In genomic region chrX:56288607-56289006, GRCh38 we compare ENCODE assay signal across 26 cellular contexts. TPM values are rescaled to one million over a fixed set of nuclear protein-coding genes. Genes with fewer than 3 reads are reported as not detected.
DNase-seq lines count a peak whose midpoint lies in the region; ATAC-seq, FAIRE-seq and TF ChIP-seq lines count a peak whose summit lies in the region.
"Had no signal": no experiment of that assay in that cellular context is flagged by ENCODE, and none has a peak within 500 bp of the region (broad histone marks: within the 10 kb centered on the region; RNA-seq: fewer than 3 reads in every experiment).

No MANE protein-coding gene starts in this region.

- no peak overlapping the region for H3K18ac ChIP-seq in IMR-90 (ENCODE audit: low read depth, low read length)

- TF ChIP-seq EP300 in HepG2 (IDR thresholded peaks at IDR 0.05; ENCODE audit: low read depth in 2 of 2, low read length in 2 of 2): no peak
- no peak for TF ChIP-seq EP300 in HepG2 (CRISPR knock-in tag; IDR thresholded peaks at IDR 0.05; ENCODE audit: borderline replicate concordance)
- no peak for TF ChIP-seq EP300 in K562 (IDR thresholded peaks at IDR 0.05; ENCODE audit: low read length)

- no peaks in the 10 kb centered on the region for H4K20me1 ChIP-seq in HepG2 (ENCODE audit: insufficient read depth, low read length)
- H4K20me1 ChIP-seq in IMR-90 (ENCODE audit: insufficient read depth, low read length): no peaks in the 10 kb centered on the region
- no peaks in the 10 kb centered on the region for H4K20me1 ChIP-seq in K562 (replicated peaks; ENCODE audit: control insufficient read depth, insufficient read depth, low read length)
- H4K20me1 ChIP-seq in GM23338 (replicated peaks; ENCODE audit: insufficient read depth): no peaks in the 10 kb centered on the region
- H4K20me1 ChIP-seq: BLaER1 treated with 17β-estradiol and CSF1 and Interleukin-3, amounts not matched to agents 10 nM and 100 nM had no signal

- POLR2A ChIA-PET in HepG2 (lab: Yijun Ruan, JAX): no interaction called here
- POLR2A ChIA-PET in IMR-90 (lab: Charles Lee; ENCODE audit: unreplicated experiment): no interaction called here
- POLR2A ChIA-PET in K562 (lab: Yijun Ruan, JAX): no interaction called here

- H3K23ac ChIP-seq in IMR-90 (ENCODE audit: low read depth, low read length): no peak overlapping the region

- WGBS in HepG2 (ENCODE audit: low lambda C conversion rate): 0% methylated on average over 2 of the region's 2 CpGs
- WGBS in right lobe of liver (ENCODE audit: insufficient coverage, low coverage, low lambda C conversion rate, missing lambda C conversion rate): 22% methylated on average over 2 of the region's 2 CpGs
- no CpG with 5 or more reads among the region's 2 CpGs for WGBS in IMR-90 (ENCODE audit: extremely low coverage in 2 of 2, insufficient read length in 1 of 2), 2 experiments
- 6% methylated on average over 2 of the region's 2 CpGs for WGBS in K562 (ENCODE audit: insufficient coverage, low coverage, missing lambda C conversion rate)

- in situ Hi-C loops in HepG2 (cut with HindIII; ENCODE audit: extremely low pct_ligation_motif_present, low pct_unique_long_range_greater_than_20kb): loop anchor here (25.0 kb wide), 1 partner anchor 449 kb away; the partner anchor contains the start of gene NBDY
- in situ Hi-C loops in IMR-90 (cut with MboI; ENCODE audit: low sequenced_read_pairs): loop anchor here (25.0 kb wide), 1 partner anchor 424 kb away; no protein-coding TSS in a partner anchor
- in situ Hi-C loops in K562 (cut with MboI): loop anchor here (25.0 kb wide), 1 partner anchor 424 kb away; no protein-coding TSS in a partner anchor

- H3K9ac ChIP-seq in HepG2 (ENCODE audit: insufficient read depth, low read depth, low read length) (no peak overlapping the region), IMR-90 (ENCODE audit: low read depth, low read length) (no peak overlapping the region), K562 (ENCODE audit: insufficient read depth in 1 of 2, low read depth in 2 of 2, low read length in 2 of 2) (no peak overlapping the region)
- H3K9ac ChIP-seq: BLaER1 treated with 17β-estradiol and CSF1 and Interleukin-3, amounts not matched to agents 10 nM and 100 nM had no signal

- DNase-seq in HepG2 (ENCODE audit: low spot score) (no peak), right lobe of liver (no peak), IMR-90 (no peak), K562 (ENCODE audit: extremely low read depth in 1 of 4, low spot score in 3 of 4) (no peak), GM23338 (ENCODE audit: low spot score) (no peak), Calu3 (no peak)
- DNase-seq: 8988T; AML-193; Caco-2; CD4-positive, alpha-beta T cell; CD8-positive, alpha-beta T cell; DMS 273 treated with DMSO at 0.1 percent for 48 hours; DMS153; DMS79; DND-41; EL; GDM1 had no signal

- TF ChIP-seq POLR2A in HepG2 (IDR thresholded peaks at IDR 0.05; ENCODE audit: insufficient read depth in 1 of 2, low read depth in 2 of 2, low read length in 2 of 2) (no peak), right lobe of liver (IDR thresholded peaks at IDR 0.05) (no peak), IMR-90 (IDR thresholded peaks at IDR 0.05; ENCODE audit: low read depth, low read length) (no peak), K562 (conservative IDR thresholded peaks at IDR 0.05) (no peak)

- H2AK5ac ChIP-seq in IMR-90 (ENCODE audit: low read depth, low read length): no peak overlapping the region

- H3K27me3 Mint-ChIP-seq in GM23338 (ENCODE audit: insufficient read depth, low read depth, poor library complexity) (peaks cover 2% of the 10 kb centered on the region), Calu3 (ENCODE audit: unreplicated experiment) (no peaks in the 10 kb centered on the region)
- H3K27me3 Mint-ChIP-seq: B cell; CD4-positive, alpha-beta T cell had no signal

- H3K4me1 ChIP-seq in HepG2 (ENCODE audit: insufficient read depth, low read length) (no peaks in the 10 kb centered on the region), right lobe of liver (no peaks in the 10 kb centered on the region), IMR-90 (ENCODE audit: control insufficient read depth, insufficient read depth, low read length) (no peaks in the 10 kb centered on the region), K562 (replicated peaks in 1 of 2; ENCODE audit: control insufficient read depth in 2 of 2, insufficient read depth in 2 of 2, low read length in 2 of 2) (no peaks in the 10 kb centered on the region), GM23338 (ENCODE audit: insufficient read depth) (no peaks in the 10 kb centered on the region)
- H3K4me1 ChIP-seq: BLaER1 treated with 17β-estradiol and CSF1 and Interleukin-3, amounts not matched to agents 10 nM and 100 nM; Caco-2 had no signal

- FAIRE-seq in HepG2 (lab: Jason Lieb, UNC) (no peak), K562 (lab: Jason Lieb, UNC) (no peak)
- FAIRE-seq: A204.1, GM12878, GM12892, GM18507 had no signal

- H3K4me1 Mint-ChIP-seq in GM23338: no peaks in the 10 kb centered on the region
- no peaks in the 10 kb centered on the region for H3K4me1 Mint-ChIP-seq in Calu3 (ENCODE audit: low read depth, unreplicated experiment)
- H3K4me1 Mint-ChIP-seq: B cell had no signal

- no peaks in the 10 kb centered on the region for H3K79me2 ChIP-seq in HepG2 (ENCODE audit: insufficient read depth, low read length)
- no peaks in the 10 kb centered on the region for H3K79me2 ChIP-seq in K562 (ENCODE audit: control insufficient read depth, insufficient read depth, low read length)
- H3K79me2 ChIP-seq in GM23338 (replicated peaks; ENCODE audit: insufficient read depth): no peaks in the 10 kb centered on the region

- H3K27me3 ChIP-seq in HepG2 (ENCODE audit: control insufficient read depth in 1 of 2, insufficient read depth in 2 of 2, low read length in 2 of 2) (no peaks in the 10 kb centered on the region), right lobe of liver (no peaks in the 10 kb centered on the region), IMR-90 (ENCODE audit: control insufficient read depth, insufficient read depth, low read length) (no peaks in the 10 kb centered on the region; the same call in 1 of the 2 replicates), K562 (ENCODE audit: control insufficient read depth in 2 of 2, insufficient read depth in 2 of 2, low read length in 2 of 2) (no peaks in the 10 kb centered on the region), GM23338 (ENCODE audit: insufficient read depth) (no peaks in the 10 kb centered on the region)

- ATAC-seq in HepG2 (no peak), right lobe of liver (no peak), IMR-90 (ENCODE audit: low read depth) (no peak), K562 (no peak), GM23338 (no peak), GM19467 (IDR thresholded peaks at IDR 0.05; ENCODE audit: unreplicated experiment) (no peak)
- ATAC-seq: CD8-positive, alpha-beta T cell; GM12878 had no signal

- TF ChIP-seq CTCF in HepG2 (CRISPR knock-in tag; IDR thresholded peaks at IDR 0.05): no peak
- TF ChIP-seq CTCF in right lobe of liver (IDR thresholded peaks at IDR 0.05): no peak
- TF ChIP-seq CTCF in IMR-90 (conservative IDR thresholded peaks at IDR 0.05; ENCODE audit: low read depth, low read length): no peak
- TF ChIP-seq CTCF in K562 (IDR thresholded peaks at IDR 0.05 in 2 of 3, conservative IDR thresholded peaks at IDR 0.05 in 1 of 3; ENCODE audit: insufficient read depth in 2 of 3, low read depth in 1 of 3, low read length in 3 of 3): no peak
- no peak for TF ChIP-seq CTCF in GM23338 (conservative IDR thresholded peaks at IDR 0.05; ENCODE audit: low read depth in 2 of 2)
- TF ChIP-seq CTCF in Calu3 (IDR thresholded peaks at IDR 0.05; ENCODE audit: unreplicated experiment): no peak

- H3K9me3 ChIP-seq in HepG2 (ENCODE audit: low read length) (no peaks in the 10 kb centered on the region), right lobe of liver (peaks cover 0 to 3% (median 0%) of the 10 kb centered on the region in 4 donors), IMR-90 (ENCODE audit: control insufficient read depth, insufficient read depth, low read length) (no peaks in the 10 kb centered on the region), K562 (replicated peaks; ENCODE audit: control insufficient read depth, insufficient read depth, low read depth, low read length) (no peaks in the 10 kb centered on the region)
- H3K9me3 ChIP-seq: Caco-2 had no signal

- H3K4ac ChIP-seq in IMR-90 (ENCODE audit: low read depth, low read length): no peak overlapping the region

- H2BK5ac ChIP-seq in IMR-90 (ENCODE audit: low read depth, low read length, poor library complexity, severe bottlenecking): no peak overlapping the region

- H2BK120ac ChIP-seq in IMR-90 (ENCODE audit: low read depth, low read length): no peak overlapping the region

- H4K8ac ChIP-seq in IMR-90 (ENCODE audit: low read depth in 2 of 2, low read length in 2 of 2): no peak overlapping the region

- no peak overlapping the region for H3K14ac ChIP-seq in IMR-90 (replicated peaks; ENCODE audit: low read depth, low read length)

- no peak overlapping the region for H2AK9ac ChIP-seq in IMR-90 (replicated peaks; ENCODE audit: low read depth, low read length, poor library complexity)

- dilution Hi-C loops in IMR-90 (cut with HindIII; ENCODE audit: low sequenced_read_pairs, unreplicated experiment): no loop called here

- H2BK15ac ChIP-seq in IMR-90 (ENCODE audit: low read depth, low read length): no peak overlapping the region

- no peaks in the 10 kb centered on the region for H3K79me1 ChIP-seq in IMR-90 (ENCODE audit: low read depth in 1 of 2, low read length in 2 of 2)

- no peak overlapping the region for H4K5ac ChIP-seq in IMR-90 (ENCODE audit: low read depth, low read length)

- H2AFZ ChIP-seq in HepG2 (ENCODE audit: low read length) (no peak overlapping the region), IMR-90 (replicated peaks; ENCODE audit: low read length, poor library complexity) (no peak overlapping the region), K562 (ENCODE audit: low read depth, low read length) (no peak overlapping the region), GM23338 (no peak overlapping the region)

- no peak overlapping the region for H3K56ac ChIP-seq in IMR-90 (ENCODE audit: extremely low read depth, insufficient read depth, low read length)

- no peak overlapping the region for H2BK20ac ChIP-seq in IMR-90 (ENCODE audit: low read depth, low read length)

- no peak overlapping the region for H3K4me3 Mint-ChIP-seq in GM23338
- H3K4me3 Mint-ChIP-seq in Calu3 (ENCODE audit: low read depth, unreplicated experiment): no peak overlapping the region
- H3K4me3 Mint-ChIP-seq: B cell; CD4-positive, alpha-beta T cell; CD8-positive, alpha-beta T cell had no signal

- H3K27ac ChIP-seq in HepG2 (ENCODE audit: extremely low read length, insufficient read depth, low read length) (no peak overlapping the region), right lobe of liver (no peak overlapping the region), IMR-90 (ENCODE audit: insufficient read depth, low read length) (no peak overlapping the region), K562 (ENCODE audit: extremely low read depth, low read depth, low read length) (no peak overlapping the region), GM23338 (ENCODE audit: low read depth) (no peak overlapping the region)
- H3K27ac ChIP-seq: BLaER1 treated with 17β-estradiol and CSF1 and Interleukin-3, amounts not matched to agents 10 nM and 100 nM; C4-2B had no signal

- H3K36me3 ChIP-seq in HepG2 (replicated peaks in 1 of 2; ENCODE audit: control insufficient read depth in 1 of 2, insufficient read depth in 2 of 2, low read length in 2 of 2) (no peaks in the 10 kb centered on the region), right lobe of liver (no peaks in the 10 kb centered on the region), IMR-90 (ENCODE audit: control insufficient read depth, insufficient read depth, low read length) (no peaks in the 10 kb centered on the region), K562 (ENCODE audit: control insufficient read depth, insufficient read depth, low read length) (no peaks in the 10 kb centered on the region), GM23338 (ENCODE audit: insufficient read depth) (no peaks in the 10 kb centered on the region)
- H3K36me3 ChIP-seq: BLaER1 treated with 17β-estradiol and CSF1 and Interleukin-3, amounts not matched to agents 10 nM and 100 nM had no signal

- no peaks in the 10 kb centered on the region for H3K9me2 ChIP-seq in GM23338 (ENCODE audit: insufficient read depth)

- H3F3A ChIP-seq in GM23338 (replicated peaks; ENCODE audit: low read depth): no peaks in the 10 kb centered on the region

- TF ChIP-seq RAD21 in HepG2 (CRISPR knock-in tag; IDR thresholded peaks at IDR 0.05) (no peak), IMR-90 (IDR thresholded peaks at IDR 0.05; ENCODE audit: low read length) (no peak), K562 (CRISPR knock-in tag; conservative IDR thresholded peaks at IDR 0.05 in 1 of 2, IDR thresholded peaks at IDR 0.05 in 1 of 2) (no peak)

- H3K9me1 ChIP-seq in IMR-90 (ENCODE audit: insufficient read depth, low read length): no peaks in the 10 kb centered on the region
- no peaks in the 10 kb centered on the region for H3K9me1 ChIP-seq in K562 (ENCODE audit: control insufficient read depth, insufficient read depth, low read length)

- no peak overlapping the region for H3K4me3 ChIP-seq in HepG2 (replicated peaks in 1 of 3; ENCODE audit: insufficient read depth in 1 of 3, low read depth in 2 of 3, low read length in 3 of 3)
- H3K4me3 ChIP-seq in right lobe of liver: no peak overlapping the region
- H3K4me3 ChIP-seq in IMR-90 (ENCODE audit: insufficient read depth, low read depth, low read length): no peak overlapping the region
- H3K4me3 ChIP-seq in K562: no peak overlapping the region
- H3K4me3 ChIP-seq in GM23338: no peak overlapping the region
- H3K4me3 ChIP-seq: BLaER1 treated with 17β-estradiol and CSF1 and Interleukin-3, amounts not matched to agents 10 nM and 100 nM; GM12878 had no signal

- H4K91ac ChIP-seq in IMR-90 (ENCODE audit: insufficient read depth, low read depth, low read length): no peak overlapping the region

- intact Hi-C loops in HepG2 (cut with micrococcal nuclease; ENCODE audit: unreplicated experiment): no loop called here
- intact Hi-C loops in right lobe of liver (cut with DNase I): no loop called here
- intact Hi-C loops in IMR-90 (cut with micrococcal nuclease): no loop called here
- intact Hi-C loops in K562 (cut with micrococcal nuclease): no loop called here
- intact Hi-C loops in Calu3 (cut with micrococcal nuclease; ENCODE audit: unreplicated experiment): no loop called here

- H3K27ac Mint-ChIP-seq in GM23338 (no peak overlapping the region), Calu3 (ENCODE audit: unreplicated experiment) (no peak overlapping the region)
- H3K27ac Mint-ChIP-seq: B cell; CD4-positive, alpha-beta T cell; CD8-positive, alpha-beta T cell had no signal

- H3K36me3 Mint-ChIP-seq in GM23338 (ENCODE audit: low read depth): peaks cover 15% of the 10 kb centered on the region; the same call in 2 of the 3 replicates
- no peaks in the 10 kb centered on the region for H3K36me3 Mint-ChIP-seq in Calu3 (ENCODE audit: insufficient read depth, unreplicated experiment)
- H3K36me3 Mint-ChIP-seq: CD8-positive, alpha-beta T cell had no signal

- CTCF ChIA-PET in HepG2 (lab: Yijun Ruan, JAX; ENCODE audit: low intra/inter-chr PET ratio, low total read pairs): no interaction called here
- CTCF ChIA-PET in IMR-90 (lab: Yijun Ruan, JAX): interaction anchor here (0.6 kb wide), 1 partner anchor 22 kb away, joined by 3 read pairs; no protein-coding TSS in a partner anchor
- CTCF ChIA-PET in K562 (lab: Yijun Ruan, JAX; ENCODE audit: low intra/inter-chr PET ratio): no interaction called here
- CTCF ChIA-PET in Calu3 (lab: Charles Lee): no interaction called here

- no TSS peak for BruUV-seq in HepG2 (replicated peaks; lab: Mats Ljungman, UMichigan)
- no TSS peak for BruUV-seq in IMR-90 (replicated peaks; lab: Mats Ljungman, UMichigan)
- BruUV-seq in K562 (replicated peaks; lab: Mats Ljungman, UMichigan): no TSS peak
- BruUV-seq in Calu3 (replicated peaks; lab: Mats Ljungman, UMichigan): no TSS peak

- H3K4me2 ChIP-seq in HepG2 (ENCODE audit: low read depth, low read length) (no peak overlapping the region), IMR-90 (ENCODE audit: low read depth, low read length) (no peak overlapping the region), K562 (ENCODE audit: insufficient read depth, low read length) (no peak overlapping the region), GM23338 (no peak overlapping the region)
- H3K4me2 ChIP-seq: BLaER1 treated with 17β-estradiol and CSF1 and Interleukin-3, amounts not matched to agents 10 nM and 100 nM had no signal

- H3K9me3 Mint-ChIP-seq in GM23338 (peaks cover 15% of the 10 kb centered on the region), Calu3 (ENCODE audit: low read depth, unreplicated experiment) (no peaks in the 10 kb centered on the region)
- H3K9me3 Mint-ChIP-seq: CD4-positive, alpha-beta T cell; CD8-positive, alpha-beta T cell had no signal

RNA-seq across cellular contexts. Expression of gene KLF8, which starts 56.5 kb away (rescaled TPM):
- not detected in 2 replicates for total RNA-seq in HepG2 (2016; rRNA removed; fragmentation: Illumina TruSeq; extraction: Trizol)
- total RNA-seq in HepG2 (2016; cell fraction: cytosol; rRNA removed; fragmentation: Illumina TruSeq; extraction: Trizol; ENCODE audit: low read depth): not detected in 2 replicates
- total RNA-seq in HepG2 (2016; cell fraction: insoluble cytoplasmic fraction; rRNA removed; fragmentation: Illumina TruSeq; extraction: Trizol): not detected in 2 replicates
- total RNA-seq in HepG2 (2016; cell fraction: membrane; rRNA removed; fragmentation: Illumina TruSeq; extraction: Trizol): not detected in 2 replicates
- not detected in 2 replicates for total RNA-seq in HepG2 (2016; cell fraction: nucleus; rRNA removed; fragmentation: Illumina TruSeq; extraction: Trizol)
- polyA plus RNA-seq in HepG2 (2011; rRNA removed): 0.03 TPM in 1 of 2 replicates, not detected in the other
- 0.01 and 0.03 TPM in 2 replicates for polyA plus RNA-seq in HepG2 (2011; cell fraction: cytosol; rRNA removed)
- 0.02 TPM in 1 of 2 replicates, not detected in the other for polyA plus RNA-seq in HepG2 (2011; cell fraction: nucleus; rRNA removed)
- 0.07 TPM in 1 of 2 replicates, not detected in the other for polyA plus RNA-seq in HepG2 (2012)
- not detected in 2 replicates for polyA plus RNA-seq in HepG2 (2016; cell fraction: cytosol; fragmentation: Illumina TruSeq; extraction: Trizol; ENCODE audit: low read depth)
- 0.04 TPM in 1 of 2 replicates, not detected in the other for polyA plus RNA-seq in HepG2 (2016; cell fraction: insoluble cytoplasmic fraction; fragmentation: Illumina TruSeq; extraction: Trizol; ENCODE audit: low read depth)
- polyA plus RNA-seq in HepG2 (2016; cell fraction: membrane; fragmentation: Illumina TruSeq; extraction: Trizol; ENCODE audit: low read depth): not detected in 2 replicates
- not detected in 2 replicates for polyA plus RNA-seq in HepG2 (2016; cell fraction: nucleus; fragmentation: Illumina TruSeq; extraction: Trizol; ENCODE audit: insufficient read depth, low read depth)
- polyA minus RNA-seq in HepG2 (2011; rRNA and poly(A)+ RNA removed; ENCODE audit: low replicate concordance): 0.14 and 0.22 TPM in 2 replicates
- polyA minus RNA-seq in HepG2 (2011; cell fraction: cytosol; rRNA and poly(A)+ RNA removed): not detected in 2 replicates
- not detected in 2 replicates for polyA minus RNA-seq in HepG2 (2011; cell fraction: nucleus; rRNA and poly(A)+ RNA removed)
- total RNA-seq in right lobe of liver: under 1 TPM; 0.44 to 0.61 (median 0.52) TPM
- total RNA-seq in IMR-90 (2012; rRNA removed): under 0.01 TPM in 1 of 2 replicates, not detected in the other
- 0.07 TPM in 2 replicates for polyA plus RNA-seq in IMR-90 (2012; rRNA removed)
- polyA plus RNA-seq in IMR-90 (2012; cell fraction: cytosol; rRNA removed): 0.02 TPM in 1 of 2 replicates, not detected in the other
- polyA plus RNA-seq in IMR-90 (2012; cell fraction: nucleus; rRNA removed; ENCODE audit: low replicate concordance): 0.05 TPM in 1 of 2 replicates, not detected in the other
- total RNA-seq in K562 (2011; cell fraction: chromatin; rRNA removed; ENCODE audit: low replicate concordance): 0.05 and 0.12 TPM in 2 replicates
- not detected in 2 replicates for total RNA-seq in K562 (2011; cell fraction: nucleolus; rRNA removed)
- 0.15 TPM in 2 replicates for total RNA-seq in K562 (2011; cell fraction: nucleoplasm; rRNA removed)
- total RNA-seq in K562 (2014; rRNA removed): 0.05 TPM in 1 of 2 replicates, not detected in the other
- not detected in 2 replicates for total RNA-seq in K562 (2014; rRNA removed; fragmentation: Illumina TruSeq; extraction: Trizol)
- total RNA-seq in K562 (2015; rRNA removed; fragmentation: Illumina TruSeq; extraction: Trizol): 0.04 TPM in 1 of 2 replicates, not detected in the other
- 0.02 and 0.04 TPM in 2 replicates for total RNA-seq in K562 (2021)
- 0.07 and 0.10 TPM in 2 replicates for polyA plus RNA-seq in K562 (2011; rRNA removed)
- polyA plus RNA-seq in K562 (2011; cell fraction: cytosol; rRNA removed): not detected in 2 replicates
- polyA plus RNA-seq in K562 (2011; cell fraction: nucleus; rRNA removed): 0.24 and 0.31 TPM in 2 replicates
- 0.07 and 0.17 TPM in 2 replicates for polyA plus RNA-seq in K562 (2012)
- 0.06 and 0.07 TPM in 2 replicates for polyA plus RNA-seq in K562 (2014; fragmentation: Illumina TruSeq; extraction: Trizol)
- under 1 TPM in 1 of 2 experiments, not detected in 1; 0.01 TPM for polyA plus RNA-seq in K562 (2014; fragmentation: Nextera tagmentation; extraction: Ambion mirVana)
- polyA plus RNA-seq in K562 (2014; rRNA removed): 0.30 TPM in 1 of 2 replicates, not detected in the other
- polyA minus RNA-seq in K562 (2011; rRNA and poly(A)+ RNA removed): 0.04 TPM in 1 of 2 replicates, not detected in the other
- polyA minus RNA-seq in K562 (2011; cell fraction: cytosol; rRNA and poly(A)+ RNA removed): not detected in 2 replicates
- polyA minus RNA-seq in K562 (2011; cell fraction: nucleus; rRNA and poly(A)+ RNA removed): 0.27 TPM in 1 of 2 replicates, not detected in the other
- 8.7 and 11.5 TPM in 2 replicates for total RNA-seq in GM23338 (2014; rRNA removed; shearing (Covaris generic))
- 2.6 and 2.7 TPM in 2 replicates for polyA plus RNA-seq in GM23338 (2016; fragmentation: Nextera tagmentation; extraction: Ambion mirVana)
- 0.66 and 0.83 TPM in 2 replicates for total RNA-seq in Calu3 (2022)
- total RNA-seq: G401 had no signal

Comparison
In these comparisons a context has a peak if more than half of its experiments do, and no peak if none do; other contexts are left out.
1. Of the 241 proteins assayed by ChIP-seq in both HepG2 and K562: peak only in HepG2: none; only in K562: none; in both: MAFF and MAFK; in neither: 239.